ENCODE assay signal across 8 cellular contexts in the genomic region with DNA sequence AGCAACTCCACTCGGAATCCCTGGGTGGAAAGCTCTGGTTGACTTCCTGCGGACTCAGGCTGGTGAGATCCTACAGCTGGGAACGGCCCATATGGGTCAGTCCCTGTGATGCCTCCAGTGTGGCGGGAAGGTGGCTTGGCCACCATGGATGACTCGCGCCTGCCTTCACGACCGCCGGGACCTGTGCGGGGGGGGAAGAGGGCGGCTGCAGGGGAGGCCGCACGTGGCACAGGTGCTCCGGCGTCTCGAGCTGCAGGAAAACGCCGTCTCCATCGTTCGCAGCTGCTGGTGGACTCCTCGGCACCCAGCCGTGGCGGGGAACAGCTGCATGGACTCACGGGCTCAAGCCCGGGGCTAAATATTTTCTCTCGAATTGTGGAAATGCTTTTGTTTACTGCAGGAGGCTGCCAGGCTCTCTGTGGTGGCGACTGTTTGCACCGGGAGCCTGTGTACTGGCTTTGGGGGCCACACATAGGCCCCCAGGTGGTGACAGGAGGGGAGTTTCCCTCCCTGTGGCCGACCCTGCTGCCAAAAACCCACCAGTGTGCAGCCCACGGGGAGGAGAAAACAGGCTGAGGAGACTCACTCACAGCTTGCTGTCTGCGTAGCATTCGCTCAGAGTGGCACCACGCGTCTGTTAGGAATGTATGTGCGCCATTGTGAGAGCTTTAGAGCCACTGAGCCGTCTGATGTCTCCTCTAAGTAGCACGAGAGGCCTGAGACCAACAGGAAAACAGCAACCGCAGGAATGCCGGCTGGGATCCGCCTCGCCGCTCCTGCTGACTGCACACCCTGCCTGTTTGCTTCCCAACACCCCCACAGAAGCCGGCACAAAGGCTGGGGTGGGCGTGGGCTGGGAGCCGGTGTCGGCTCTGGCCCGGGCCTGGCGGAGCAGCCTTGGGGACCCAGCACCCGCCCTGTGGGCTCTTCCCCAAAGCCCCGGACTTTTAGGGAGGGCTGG.
DNase-seq lines count a peak whose midpoint lies in the region; ATAC-seq and TF ChIP-seq lines count a peak whose summit lies in the region.

No MANE protein-coding gene starts in this region.

- no peak overlapping the region for H3K4me3 Mint-ChIP-seq in mesothelial cell of epicardium

- peak overlapping the region; percentile 85 for H3K27ac Mint-ChIP-seq in mesothelial cell of epicardium

- no peak for TF ChIP-seq CTCF in mesothelial cell of epicardium (IDR thresholded peaks at IDR 0.05; ENCODE audit: unreplicated experiment)

- ATAC-seq in HG02973 (IDR thresholded peaks at IDR 0.05; ENCODE audit: unreplicated experiment): no peak
- ATAC-seq in GM18519 (IDR thresholded peaks at IDR 0.05; ENCODE audit: low FRiP score, unreplicated experiment): no peak
- no peak for ATAC-seq in GM18861 (IDR thresholded peaks at IDR 0.05; ENCODE audit: unreplicated experiment)

- peak; percentile 97 for DNase-seq in AG08395 (ENCODE audit: low spot score)
- DNase-seq in HT1080 (ENCODE audit: low read depth): peak; percentile 92
- DNase-seq in dedifferentiated amniotic fluid mesenchymal stem cell (ENCODE audit: extremely low spot score): peak; percentile 97
- DNase-seq in mesothelial cell of epicardium (ENCODE audit: low spot score in 2 of 2, unreplicated experiment in 2 of 2): no peak
- DNase-seq in NCI-H446 (lab: John Stamatoyannopoulos, UW): no peak

- H3K36me3 Mint-ChIP-seq in mesothelial cell of epicardium: no peaks in the 10 kb centered on the region

- no peaks in the 10 kb centered on the region for H3K9me3 Mint-ChIP-seq in mesothelial cell of epicardium

- H3K4me1 Mint-ChIP-seq in mesothelial cell of epicardium: peaks cover 10% of the 10 kb centered on the region

- no peaks in the 10 kb centered on the region for H3K27me3 Mint-ChIP-seq in mesothelial cell of epicardium (ENCODE audit: low read depth)

Comparison
In these comparisons a context has a peak if more than half of its experiments do, and no peak if none do; other contexts are left out.
1. DNase-seq: peak in AG08395 (single experiment), HT1080 (single experiment) and dedifferentiated amniotic fluid mesenchymal stem cell (single experiment); none in mesothelial cell of epicardium (0 of 2) and NCI-H446 (0 of 2).